Comparison of ENCODE assay signal across 10 cellular contexts in the genomic region with DNA sequence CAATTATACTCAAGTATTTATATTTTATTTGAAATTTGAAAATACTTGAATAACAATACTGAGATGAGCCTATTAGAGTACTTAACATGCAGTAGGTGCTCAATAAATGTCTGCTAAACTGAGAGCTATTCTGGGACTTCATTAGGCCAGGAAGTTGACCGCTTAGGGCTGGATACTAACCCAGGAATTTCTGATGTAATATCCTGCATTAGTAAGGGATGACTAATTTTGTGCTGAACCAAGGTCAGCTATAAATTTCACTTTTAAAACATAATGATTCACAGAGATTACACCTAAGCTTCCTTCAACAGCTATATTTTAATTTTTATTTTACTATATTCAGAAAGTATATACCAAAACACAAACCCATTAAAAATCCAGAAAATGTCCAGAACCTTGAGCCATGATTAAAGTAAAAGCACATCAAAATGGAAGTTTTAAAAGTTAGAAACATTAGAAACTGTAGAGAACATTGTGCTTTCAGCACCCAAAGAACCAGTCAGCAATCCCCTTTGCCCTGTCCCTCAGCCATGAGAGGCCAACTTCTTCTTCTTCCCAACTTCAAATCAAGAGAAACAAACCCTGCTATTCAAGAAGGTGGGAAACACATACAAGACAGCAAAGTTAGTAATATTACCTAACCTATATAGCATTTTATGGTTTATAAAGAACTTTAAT. TPM values are rescaled to one million over a fixed set of nuclear protein-coding genes. Genes with fewer than 3 reads are reported as not detected.
DNase-seq lines count a peak whose midpoint lies in the region; ATAC-seq, FAIRE-seq and TF ChIP-seq lines count a peak whose summit lies in the region.
"Had no signal": no experiment of that assay in that cellular context is flagged by ENCODE, and none has a peak within 500 bp of the region (broad histone marks: within the 10 kb centered on the region; RNA-seq: fewer than 3 reads in every experiment).

No MANE protein-coding gene starts in this region.

- no peak for FAIRE-seq in D721Med (lab: Jason Lieb, UNC)
- FAIRE-seq: GM12891 had no signal

- ATAC-seq in HG03460 (IDR thresholded peaks at IDR 0.05; ENCODE audit: unreplicated experiment): no peak

- TF ChIP-seq CTCF in fibroblast of pulmonary artery (IDR thresholded peaks at IDR 0.05; ENCODE audit: low read length, missing control alignments) (no peak), retinal pigment epithelial cell (conservative IDR thresholded peaks at IDR 0.05; ENCODE audit: low read depth, low read length) (no peak), D721Med (IDR thresholded peaks at IDR 0.05; ENCODE audit: insufficient read depth, missing control alignments) (no peak)

- H3K4me3 ChIP-seq in fibroblast of pulmonary artery (replicated peaks; ENCODE audit: low read depth, low read length) (no peak overlapping the region), retinal pigment epithelial cell (ENCODE audit: low read length) (no peak overlapping the region)

- in situ Hi-C loops in SK-MEL-5 (cut with HindIII; ENCODE audit: low pct_unique_long_range_greater_than_20kb, low sequenced_read_pairs): no loop called here

- peak; percentile 81 for DNase-seq in GM04503 (ENCODE audit: low read depth)
- DNase-seq in SK-MEL-5 (ENCODE audit: low read depth, low spot score): peak; percentile 9
- peak; percentile 93 for DNase-seq in fibroblast of pulmonary artery (ENCODE audit: low read depth)
- peak; percentile 85 for DNase-seq in retinal pigment epithelial cell (ENCODE audit: low read depth)
- no peak for DNase-seq in NCI-H2029 (lab: John Stamatoyannopoulos, UW)
- no peak for DNase-seq in activated CD8-positive, alpha-beta memory T cell treated with anti-CD3 and anti-CD28 coated beads for 24 hours
- DNase-seq in D721Med (ENCODE audit: insufficient read length, low spot score): no peak
- DNase-seq: activated CD4-positive, alpha-beta T cell treated with anti-CD3 and anti-CD28 coated beads, Interleukin-2, amount 10 ng/mL, durations not matched to agents 24 days and 14 days had no signal

RNA-seq across cellular contexts. Expression of a gene that starts 35.4 kb away (rescaled TPM):
- 0.13 and 0.37 TPM in 2 replicates for total RNA-seq in SK-MEL-5 (2014; rRNA removed; shearing (Covaris generic))
- 0.20 and 0.69 TPM in 2 replicates for polyA plus RNA-seq in SK-MEL-5 (2015; cell fraction: cytosol; rRNA removed)
- polyA plus RNA-seq in SK-MEL-5 (2015; cell fraction: nucleus; rRNA removed): 1.0 and 1.3 TPM in 2 replicates
- total RNA-seq: activated CD4-positive, alpha-beta T cell treated with anti-CD3 and anti-CD28 coated beads, Interleukin-2, amount 10 ng/mL, durations not matched to agents 24 days and 14 days had no signal

Comparison
In these comparisons a context has a peak if more than half of its experiments do, and no peak if none do; other contexts are left out.
1. DNase-seq: peak in GM04503 (single experiment), SK-MEL-5 (single experiment), fibroblast of pulmonary artery (single experiment) and retinal pigment epithelial cell (single experiment); none in NCI-H2029 (single experiment), activated CD8-positive, alpha-beta memory T cell treated with anti-CD3 and anti-CD28 coated beads for 24 hours (single experiment) and D721Med (single experiment).